ENCODE assay signal across 14 cellular contexts in genomic region chr1:202644219-202645096, GRCh38.
DNase-seq lines count a peak whose midpoint lies in the region; ATAC-seq and TF ChIP-seq lines count a peak whose summit lies in the region.
"Had no signal": no experiment of that assay in that cellular context is flagged by ENCODE, and none has a peak within 500 bp of the region (broad histone marks: within the 10 kb centered on the region; RNA-seq: fewer than 3 reads in every experiment).

No MANE protein-coding gene starts in this region.

- no peaks in the 10 kb centered on the region for H3K9me3 Mint-ChIP-seq in CD4-positive, CD25-positive, alpha-beta regulatory T cell
- H3K9me3 Mint-ChIP-seq in naive thymus-derived CD4-positive, alpha-beta T cell, result peaks cover 0 to 2% (median 0%) of the 10 kb centered on the region in 11 donors

- peaks cover 79% of the 10 kb centered on the region for H3K27me3 Mint-ChIP-seq in CD4-positive, CD25-positive, alpha-beta regulatory T cell
- H3K27me3 Mint-ChIP-seq in naive thymus-derived CD4-positive, alpha-beta T cell, result peaks cover 44 to 92% (median 67%) of the 10 kb centered on the region in 5 donors

- H3K4me1 Mint-ChIP-seq in CD4-positive, CD25-positive, alpha-beta regulatory T cell, result peaks cover 0 to 47% (median 12%) of the 10 kb centered on the region in 4 donors
- H3K4me1 Mint-ChIP-seq in naive thymus-derived CD4-positive, alpha-beta T cell, result peaks cover 0 to 24% (median 13%) of the 10 kb centered on the region in 7 donors

- TF ChIP-seq CTCF in HEK293 (tag by site-specific recombination; IDR thresholded peaks at IDR 0.05), result no peak
- TF ChIP-seq CTCF in coronary artery (IDR thresholded peaks at IDR 0.05), result no peak

- peak overlapping the region in 3 of 4 donors; percentile 76 to 86 (median 80) for H3K4me3 Mint-ChIP-seq in CD4-positive, CD25-positive, alpha-beta regulatory T cell
- H3K4me3 Mint-ChIP-seq in naive thymus-derived CD4-positive, alpha-beta T cell, result peak overlapping the region in 8 of 10 donors; percentile 53 to 88 (median 78)

- H3K36me3 ChIP-seq in CD4-positive, CD25-positive, alpha-beta regulatory T cell (ENCODE audit: control insufficient read depth, insufficient read depth, low read length), result no peaks in the 10 kb centered on the region
- no peaks in the 10 kb centered on the region for H3K36me3 ChIP-seq in HEK293 (ENCODE audit: control insufficient read depth in 2 of 2, insufficient read depth in 1 of 2, low read length in 2 of 2)
- H3K36me3 ChIP-seq in naive thymus-derived CD4-positive, alpha-beta T cell (ENCODE audit: control insufficient read depth in 2 of 3, insufficient read depth in 3 of 3, low read length in 3 of 3), result no peaks in the 10 kb centered on the region
- H3K36me3 ChIP-seq: BLaER1 treated with 17β-estradiol and CSF1 and Interleukin-3, amounts not matched to agents 10 nM and 100 nM; left ventricle myocardium inferior had no signal

- intact Hi-C loops in naive thymus-derived CD4-positive, alpha-beta T cell (cut with micrococcal nuclease), result no loop called here

- H3K27ac ChIP-seq in CD4-positive, CD25-positive, alpha-beta regulatory T cell (ENCODE audit: insufficient read depth, low read length, poor library complexity, severe bottlenecking), result no peak overlapping the region
- H3K27ac ChIP-seq in HEK293 (ENCODE audit: extremely low read depth, low read depth, low read length) (no peak overlapping the region), coronary artery (no peak overlapping the region)
- no peak overlapping the region for H3K27ac ChIP-seq in naive thymus-derived CD4-positive, alpha-beta T cell (ENCODE audit: low read depth, low read length)
- H3K27ac ChIP-seq: BLaER1 treated with 17β-estradiol and CSF1 and Interleukin-3, amounts not matched to agents 10 nM and 100 nM; left ventricle myocardium inferior had no signal

- H3K4me1 ChIP-seq in CD4-positive, CD25-positive, alpha-beta regulatory T cell (ENCODE audit: control insufficient read depth, insufficient read depth, low read length, poor library complexity, severe bottlenecking), result peaks cover 27% of the 10 kb centered on the region
- no peaks in the 10 kb centered on the region; the same call in 1 of the 2 replicates for H3K4me1 ChIP-seq in HEK293 (ENCODE audit: control insufficient read depth, insufficient read depth, low read length)
- peaks cover 4 to 13% of the 10 kb centered on the region in 2 donors for H3K4me1 ChIP-seq in naive thymus-derived CD4-positive, alpha-beta T cell (ENCODE audit: control insufficient read depth in 2 of 2, insufficient read depth in 2 of 2, low read length in 2 of 2)

- H3K4me3 ChIP-seq in CD4-positive, CD25-positive, alpha-beta regulatory T cell (ENCODE audit: low read depth, low read length), result no peak overlapping the region
- H3K4me3 ChIP-seq in HEK293 (ENCODE audit: low read depth, low read length) (no peak overlapping the region), coronary artery (peak overlapping the region; percentile 70)
- H3K4me3 ChIP-seq in naive thymus-derived CD4-positive, alpha-beta T cell (ENCODE audit: low read length), result no peak overlapping the region
- H3K4me3 ChIP-seq: BLaER1 treated with 17β-estradiol and CSF1 and Interleukin-3, amounts not matched to agents 10 nM and 100 nM had no signal

- no peak for DNase-seq in CD4-positive, CD25-positive, alpha-beta regulatory T cell
- DNase-seq in coronary artery (ENCODE audit: low spot score) (no peak), COLO668 (lab: John Stamatoyannopoulos, UW; ENCODE audit: unreplicated experiment) (no peak), NCI-H510A (lab: John Stamatoyannopoulos, UW) (no peak), MV-4-11 (lab: John Stamatoyannopoulos, UW) (no peak)
- no peak for DNase-seq in naive thymus-derived CD4-positive, alpha-beta T cell
- DNase-seq in stimulated activated CD4-positive, alpha-beta T cell treated with anti-CD3 and anti-CD28 coated beads, Interleukin-2, amount 100 ng/mL, for 48 hours, result no peak
- DNase-seq: GF-D8, left ventricle myocardium inferior, NCI-H1092, NCI-H524 treated with DMSO at 0.1 percent for 48 hours had no signal

- CTCF ChIA-PET in HEK293 (lab: Yijun Ruan, JAX), result no interaction called here
- CTCF ChIA-PET in naive thymus-derived CD4-positive, alpha-beta T cell (lab: Charles Lee), result no interaction called here

- POLR2A ChIA-PET in HEK293 (lab: Yijun Ruan, JAX), result no interaction called here
- POLR2A ChIA-PET in naive thymus-derived CD4-positive, alpha-beta T cell (lab: Charles Lee), result no interaction called here

- peaks cover 20% of the 10 kb centered on the region for H3K27me3 ChIP-seq in CD4-positive, CD25-positive, alpha-beta regulatory T cell (ENCODE audit: control insufficient read depth, insufficient read depth, low read length)
- H3K27me3 ChIP-seq in naive thymus-derived CD4-positive, alpha-beta T cell (ENCODE audit: control insufficient read depth in 2 of 2, insufficient read depth in 2 of 2, low read length in 2 of 2), result peaks cover 10 to 16% of the 10 kb centered on the region in 2 donors

- H3K36me3 Mint-ChIP-seq in CD4-positive, CD25-positive, alpha-beta regulatory T cell, result no peaks in the 10 kb centered on the region
- H3K36me3 Mint-ChIP-seq in naive thymus-derived CD4-positive, alpha-beta T cell, result no peaks in the 10 kb centered on the region

- no peak for ATAC-seq in CD4-positive, CD25-positive, alpha-beta regulatory T cell (ENCODE audit: low read depth in 2 of 2)
- no peak for ATAC-seq in naive thymus-derived CD4-positive, alpha-beta T cell
- ATAC-seq: Right ventricle myocardium inferior had no signal

- peak overlapping the region in 2 of 3 donors; percentile 11 to 90 for H3K27ac Mint-ChIP-seq in CD4-positive, CD25-positive, alpha-beta regulatory T cell
- H3K27ac Mint-ChIP-seq in naive thymus-derived CD4-positive, alpha-beta T cell, result no peak overlapping the region

- H3K9me3 ChIP-seq in CD4-positive, CD25-positive, alpha-beta regulatory T cell (ENCODE audit: control insufficient read depth in 2 of 2, low read length in 2 of 2), result no peaks in the 10 kb centered on the region
- H3K9me3 ChIP-seq in HEK293 (ENCODE audit: control insufficient read depth, insufficient read depth, low read depth, low read length), result no peaks in the 10 kb centered on the region
- no peaks in the 10 kb centered on the region for H3K9me3 ChIP-seq in naive thymus-derived CD4-positive, alpha-beta T cell (ENCODE audit: control insufficient read depth in 2 of 3, low read length in 3 of 3)
- H3K9me3 ChIP-seq: BLaER1 treated with 17β-estradiol and CSF1 and Interleukin-3, amounts not matched to agents 10 nM and 100 nM; left ventricle myocardium inferior had no signal

TF ChIP-seq in HEK293, 187 proteins besides CTCF, POLR2A, EP300 and RAD21:
- TF ChIP-seq ZSCAN4 (tag by site-specific recombination; IDR thresholded peaks at IDR 0.05), result no peak
- 0 out of 2 replicates have a peak, but pooled peaks have one; percentile 15 for TF ChIP-seq ZBTB17 (tag by site-specific recombination; IDR thresholded peaks at IDR 0.05)

Comparison
In these comparisons a context has a peak if more than half of its experiments do, and no peak if none do; other contexts are left out.
1. H3K27ac Mint-ChIP-seq: peak in CD4-positive, CD25-positive, alpha-beta regulatory T cell (2 of 3); none in naive thymus-derived CD4-positive, alpha-beta T cell (0 of 9).